8 cellular contexts compared by ENCODE assay signal in the genomic region with DNA sequence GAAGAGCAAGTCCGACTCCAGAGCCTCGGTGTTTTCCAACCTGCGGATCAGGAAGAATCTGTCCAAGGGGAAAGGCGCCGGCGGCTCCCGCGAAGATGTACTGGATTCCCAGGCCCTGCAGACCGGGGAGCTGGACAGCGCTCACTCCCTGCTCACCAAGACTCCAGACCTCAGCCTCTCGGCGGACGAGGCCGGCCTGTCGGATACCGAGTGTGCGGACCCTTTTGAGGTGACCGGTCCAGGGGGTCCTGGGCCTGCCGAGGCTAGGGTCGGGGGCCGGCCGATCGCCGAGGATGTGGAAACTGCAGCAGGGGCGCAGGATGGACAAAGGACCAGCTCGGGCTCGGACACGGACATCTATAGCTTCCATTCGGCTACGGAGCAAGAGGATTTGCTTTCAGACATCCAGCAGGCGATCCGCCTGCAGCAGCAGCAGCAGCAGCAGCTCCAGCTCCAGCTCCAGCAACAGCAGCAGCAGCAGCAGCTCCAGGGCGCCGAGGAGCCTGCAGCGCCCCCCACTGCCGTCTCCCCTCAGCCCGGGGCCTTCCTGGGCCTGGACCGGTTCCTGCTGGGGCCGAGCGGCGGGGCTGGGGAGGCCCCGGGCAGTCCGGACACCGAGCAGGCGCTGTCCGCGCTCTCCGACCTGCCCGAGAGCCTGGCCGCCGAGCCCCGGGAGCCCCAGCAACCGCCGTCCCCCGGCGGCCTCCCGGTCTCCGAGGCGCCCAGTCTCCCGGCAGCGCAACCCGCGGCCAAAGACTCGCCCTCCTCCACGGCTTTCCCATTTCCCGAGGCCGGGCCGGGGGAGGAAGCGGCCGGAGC. TPM values are rescaled to one million over a fixed set of nuclear protein-coding genes. Genes with fewer than 3 reads are reported as not detected.
DNase-seq lines count a peak whose midpoint lies in the region; ATAC-seq and TF ChIP-seq lines count a peak whose summit lies in the region.

No MANE protein-coding gene starts in this region.

- H3K36me3 Mint-ChIP-seq in mesothelial cell of epicardium: no peaks in the 10 kb centered on the region
- H3K36me3 Mint-ChIP-seq in immature natural killer cell: peaks cover 0 to 4% (median 0%) of the 10 kb centered on the region in 3 donors

- H3K4me3 Mint-ChIP-seq in mesothelial cell of epicardium (peak overlapping the region; percentile 64), immature natural killer cell (no peak overlapping the region)

- TF ChIP-seq CTCF in MM.1S (IDR thresholded peaks at IDR 0.05; ENCODE audit: low read length) (no peak), mesothelial cell of epicardium (IDR thresholded peaks at IDR 0.05; ENCODE audit: unreplicated experiment) (no peak)

- H3K4me1 Mint-ChIP-seq in mesothelial cell of epicardium (peaks cover 8% of the 10 kb centered on the region), immature natural killer cell (peaks cover 4 to 6% of the 10 kb centered on the region in 2 donors)

- H3K27ac Mint-ChIP-seq in mesothelial cell of epicardium (no peak overlapping the region), immature natural killer cell (no peak overlapping the region)

- H2AFZ ChIP-seq in MM.1S (ENCODE audit: low read length): no peak overlapping the region

- DNase-seq in MM.1S: no peak
- DNase-seq in dermis blood vessel endothelial cell: peak; percentile 60
- DNase-seq in mesothelial cell of epicardium (ENCODE audit: low spot score in 2 of 2, unreplicated experiment in 2 of 2): peak; percentile 27 to 62
- no peak for DNase-seq in immature natural killer cell

- H3K4me2 ChIP-seq in BLaER1 treated with 17β-estradiol and CSF1 and Interleukin-3, amounts not matched to agents 10 nM and 100 nM: peak overlapping the region; percentile 69 to 87 (median 80)
- peak overlapping the region; percentile 85 for H3K4me2 ChIP-seq in MM.1S (ENCODE audit: low read depth, low read length)

- H3K27me3 ChIP-seq in BLaER1 treated with 17β-estradiol and CSF1 and Interleukin-3, amounts not matched to agents 10 nM and 100 nM: peaks cover 4 to 34% (median 16%) of the 10 kb centered on the region in 11 experiments; a peak in 16 of 22 replicates
- no peaks in the 10 kb centered on the region for H3K27me3 ChIP-seq in MM.1S (replicated peaks; ENCODE audit: insufficient read depth, low read length)

- no peak for ATAC-seq in GM18520 (IDR thresholded peaks at IDR 0.05; ENCODE audit: unreplicated experiment)
- ATAC-seq in HG02623 (IDR thresholded peaks at IDR 0.05; ENCODE audit: unreplicated experiment): no peak
- no peak for ATAC-seq in HG03439 (IDR thresholded peaks at IDR 0.05; ENCODE audit: unreplicated experiment)

- H3K27me3 Mint-ChIP-seq in mesothelial cell of epicardium (ENCODE audit: low read depth) (peaks cover 88% of the 10 kb centered on the region), immature natural killer cell (ENCODE audit: low read depth in 3 of 3) (peaks cover 1 to 19% (median 15%) of the 10 kb centered on the region in 3 donors)

- H3K9me3 Mint-ChIP-seq in mesothelial cell of epicardium: no peaks in the 10 kb centered on the region
- peaks cover 0 to 6% (median 2%) of the 10 kb centered on the region in 6 donors for H3K9me3 Mint-ChIP-seq in immature natural killer cell

- no peaks in the 10 kb centered on the region for H3K79me2 ChIP-seq in MM.1S (ENCODE audit: low read length)

- no peaks in the 10 kb centered on the region for H3K9me2 ChIP-seq in MM.1S (replicated peaks; ENCODE audit: insufficient read depth, low read length)

- H3K4me1 ChIP-seq in BLaER1 treated with 17β-estradiol and CSF1 and Interleukin-3, amounts not matched to agents 10 nM and 100 nM: peaks cover 0 to 6% (median 0%) of the 10 kb centered on the region in 10 experiments; a peak in 2 of 20 replicates
- no peaks in the 10 kb centered on the region for H3K4me1 ChIP-seq in MM.1S (ENCODE audit: low read length)

- H4K20me1 ChIP-seq in BLaER1 treated with 17β-estradiol and CSF1 and Interleukin-3, amounts not matched to agents 10 nM and 100 nM: no peaks in the 10 kb centered on the region
- H4K20me1 ChIP-seq in MM.1S (ENCODE audit: insufficient read depth, low read length): no peaks in the 10 kb centered on the region

- no peak overlapping the region for H3K9ac ChIP-seq in BLaER1 treated with 17β-estradiol and CSF1 and Interleukin-3, amounts not matched to agents 10 nM and 100 nM
- H3K9ac ChIP-seq in MM.1S (ENCODE audit: low read length): no peak overlapping the region

- H3K27ac ChIP-seq in BLaER1 treated with 17β-estradiol and CSF1 and Interleukin-3, amounts not matched to agents 10 nM and 100 nM: no peak overlapping the region
- H3K27ac ChIP-seq in MM.1S (ENCODE audit: low read length): no peak overlapping the region

- no peaks in the 10 kb centered on the region for H3K36me3 ChIP-seq in BLaER1 treated with 17β-estradiol and CSF1 and Interleukin-3, amounts not matched to agents 10 nM and 100 nM
- no peaks in the 10 kb centered on the region for H3K36me3 ChIP-seq in MM.1S (replicated peaks; ENCODE audit: insufficient read depth, low read length)

- no peaks in the 10 kb centered on the region for H3F3A ChIP-seq in MM.1S (ENCODE audit: insufficient read depth, low read length)

- H3K9me3 ChIP-seq in BLaER1 treated with 17β-estradiol and CSF1 and Interleukin-3, amounts not matched to agents 10 nM and 100 nM (replicated peaks in 1 of 11): peaks cover 11 to 24% (median 18%) of the 10 kb centered on the region in 11 experiments; a peak in 19 of 22 replicates
- H3K9me3 ChIP-seq in MM.1S (replicated peaks; ENCODE audit: insufficient read depth, low read length): no peaks in the 10 kb centered on the region

- peak overlapping the region in 9 of 10 experiments; percentile 47 to 69 (median 57); a peak in 17 of 20 replicates for H3K4me3 ChIP-seq in BLaER1 treated with 17β-estradiol and CSF1 and Interleukin-3, amounts not matched to agents 10 nM and 100 nM
- peak overlapping the region; percentile 49 for H3K4me3 ChIP-seq in MM.1S (ENCODE audit: low read length)

RNA-seq across cellular contexts. Expression of a gene that starts 0.8 kb away (rescaled TPM):
- total RNA-seq in dermis blood vessel endothelial cell (0.14 and 1.5 TPM in 2 replicates), mesothelial cell of epicardium (0.23 to 0.54 TPM (median 0.33 TPM) in 3 replicates)
- polyA plus RNA-seq in immature natural killer cell: not detected

Comparison
In these comparisons a context has a peak if more than half of its experiments do, and no peak if none do; other contexts are left out.
1. DNase-seq: peak in dermis blood vessel endothelial cell (single experiment) and mesothelial cell of epicardium (2 of 2); none in MM.1S (single experiment) and immature natural killer cell (0 of 3).